In the genomic region with DNA sequence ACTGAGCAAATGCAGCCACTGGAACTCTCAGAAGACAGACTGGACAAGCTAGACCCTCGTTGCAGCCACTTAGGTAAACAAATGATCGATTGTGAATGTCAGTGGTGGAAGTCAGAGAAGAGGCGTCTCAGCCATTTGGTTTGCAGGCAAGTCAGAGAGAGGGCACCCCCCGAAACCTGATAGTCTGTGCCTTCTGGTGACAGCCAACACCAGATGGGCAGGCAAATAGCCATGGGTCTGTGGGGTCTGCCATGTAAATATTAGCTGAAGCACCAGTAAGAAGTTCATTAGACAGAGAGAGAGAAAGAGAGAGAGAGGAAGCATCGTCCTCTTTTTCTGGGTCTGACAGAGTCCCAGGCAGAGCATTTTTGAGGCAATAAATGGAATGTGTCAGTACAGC, we compare ENCODE assay signal across 29 cellular contexts. TPM values are rescaled to one million over a fixed set of nuclear protein-coding genes. Genes with fewer than 3 reads are reported as not detected.
"Had no signal": no experiment of that assay in that cellular context is flagged by ENCODE, and none has a peak within 500 bp of the region (broad histone marks: within the 10 kb centered on the region; RNA-seq: fewer than 3 reads in every experiment).

No MANE protein-coding gene starts in this region.

- ATAC-seq: activated CD4-positive, alpha-beta T cell treated with anti-CD3 and anti-CD28 coated beads for 36 hours; activated naive CD4-positive, alpha-beta T cell treated with anti-CD3 and anti-CD28 coated beads, Interleukin-2, amount 50 U/mL, for 72 hours; activated T-helper 17 cell treated with anti-CD3 and anti-CD28 coated beads, Interleukin-2, amount 50 U/mL, for 72 hours; foreskin keratinocyte; naive thymus-derived CD8-positive, alpha-beta T cell had no signal

- H3K27me3 ChIP-seq: sigmoid colon, testis, uterus had no signal

- H3K9me3 ChIP-seq: left ventricle myocardium inferior, sigmoid colon, testis, uterus had no signal

- H3K4me1 ChIP-seq: foreskin keratinocyte, left ventricle myocardium inferior, sigmoid colon, testis, uterus had no signal

- H3K36me3 ChIP-seq: left ventricle myocardium inferior, sigmoid colon, uterus had no signal

- H3K4me3 ChIP-seq: left ventricle myocardium inferior, sigmoid colon, smooth muscle cell, testis, uterus had no signal

- H3K27ac ChIP-seq: foreskin keratinocyte, left ventricle myocardium inferior, sigmoid colon, testis, uterus had no signal

- DNase-seq: activated B cell treated with CpG ODN at 0.5 μM for 24 hours; activated CD4-positive, alpha-beta T cell treated with anti-CD3 and anti-CD28 coated beads for 36 hours; activated CD4-positive, alpha-beta T cell treated with anti-CD3 and anti-CD28 coated beads, Interleukin-2, amount 50 U/mL, for 4 hours; activated CD8-positive, alpha-beta memory T cell treated with anti-CD3 and anti-CD28 coated beads for 24 hours; activated CD8-positive, alpha-beta memory T cell treated with anti-CD3 and anti-CD28 coated beads, Interleukin-2, amount 50 U/mL, for 4 hours; activated T-cell treated with anti-CD3 and anti-CD28 coated beads, Interleukin-2, amount 50 U/mL, for 24 hours; aorta; foreskin keratinocyte; kidney; left ventricle myocardium inferior; naive thymus-derived CD8-positive, alpha-beta T cell; sigmoid colon; stimulated activated CD4-positive, alpha-beta T cell treated with anti-CD3 and anti-CD28 coated beads, Interleukin-15, amount 100 ng/mL, for 24 hours; stimulated activated naive CD4-positive, alpha-beta T cell; testis; trophoblast cell; uterus had no signal

RNA-seq across cellular contexts. Expression of a gene that starts 5.4 kb away (rescaled TPM):
- total RNA-seq: activated B cell treated with CpG ODN at 0.5 μM for 24 hours; activated CD4-positive, alpha-beta T cell treated with anti-CD3 and anti-CD28 coated beads for 36 hours; activated naive CD4-positive, alpha-beta T cell treated with anti-CD3 and anti-CD28 coated beads, Interleukin-2, amount 50 U/mL, for 72 hours; activated T-helper 17 cell treated with anti-CD3 and anti-CD28 coated beads, Interleukin-2, amount 50 U/mL, for 72 hours; aorta; cardiac septum; chondrocyte; epithelial cell of proximal tubule; foreskin keratinocyte; glomerular endothelial cell; kidney; left ventricle myocardium inferior; lung microvascular endothelial cell; mesothelial cell of epicardium; naive thymus-derived CD8-positive, alpha-beta T cell; osteoblast; posterior vena cava; renal cortical epithelial cell; sigmoid colon; smooth muscle cell; uterus had no signal
